In the genomic region with DNA sequence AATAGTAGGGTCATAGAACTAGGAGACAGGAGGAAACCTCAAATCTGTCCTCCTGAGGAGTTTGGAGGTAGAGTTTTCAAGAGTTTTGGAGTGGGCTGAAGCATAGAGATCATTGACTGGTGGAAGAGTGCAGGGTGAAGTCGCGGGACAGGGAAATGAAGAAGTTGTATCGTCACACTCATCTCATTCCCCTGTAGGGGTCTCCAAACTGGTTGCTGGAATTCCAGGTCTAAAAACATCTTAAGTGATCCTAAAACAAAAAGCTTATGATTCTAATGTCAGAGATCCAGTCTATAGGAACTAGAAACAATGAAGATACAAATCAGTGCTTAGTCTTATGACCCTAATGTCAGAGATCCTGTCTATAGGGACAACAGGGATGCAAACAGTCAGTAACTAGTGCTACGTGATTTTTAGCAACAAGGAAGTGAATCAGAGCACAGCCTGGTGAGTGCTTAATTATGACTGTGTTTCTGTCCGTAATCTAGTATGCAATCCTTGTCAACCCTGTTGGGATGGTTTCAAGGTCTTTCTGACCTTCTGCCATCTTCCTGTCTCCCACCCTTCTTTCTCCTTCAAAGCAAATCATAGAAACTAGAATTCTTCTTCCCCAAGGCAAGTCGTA, we compare ENCODE assay signal across 1 cellular context.
TF ChIP-seq lines count a peak whose summit lies in the region.

No MANE protein-coding gene starts in this region.

TF ChIP-seq in HCT116, 20 proteins besides CTCF, POLR2A, EP300 and RAD21:
- TF ChIP-seq EZH2 (IDR thresholded peaks at IDR 0.05) (no peak), SIN3A (IDR thresholded peaks at IDR 0.05; ENCODE audit: low read depth) (no peak), SRF (IDR thresholded peaks at IDR 0.05; ENCODE audit: low read depth) (no peak), ZFX (IDR thresholded peaks at IDR 0.05) (no peak), CBX3 (IDR thresholded peaks at IDR 0.05; ENCODE audit: low read depth) (no peak), EZH2phosphoT487 (IDR thresholded peaks at IDR 0.05; ENCODE audit: borderline replicate concordance) (no peak), SP1 (IDR thresholded peaks at IDR 0.05; ENCODE audit: low read depth) (no peak), YY1 (IDR thresholded peaks at IDR 0.05; ENCODE audit: extremely low read depth, insufficient replicate concordance, low read depth, low read length) (no peak), JUND (IDR thresholded peaks at IDR 0.05) (no peak), ZNF274 (IDR thresholded peaks at IDR 0.05; ENCODE audit: low read depth, low read length) (no peak), POLR2AphosphoS5 (IDR thresholded peaks at IDR 0.05; ENCODE audit: low read depth, low read length) (no peak), TCF7L2 (IDR thresholded peaks at IDR 0.05; ENCODE audit: borderline replicate concordance, extremely low read depth, insufficient read depth, insufficient read length) (no peak), CEBPB (IDR thresholded peaks at IDR 0.05; ENCODE audit: low read depth) (no peak), ELF1 (IDR thresholded peaks at IDR 0.05; ENCODE audit: borderline replicate concordance, low read depth) (no peak), EGR1 (IDR thresholded peaks at IDR 0.05; ENCODE audit: low read depth) (no peak)
- TF ChIP-seq, protein P1, sequence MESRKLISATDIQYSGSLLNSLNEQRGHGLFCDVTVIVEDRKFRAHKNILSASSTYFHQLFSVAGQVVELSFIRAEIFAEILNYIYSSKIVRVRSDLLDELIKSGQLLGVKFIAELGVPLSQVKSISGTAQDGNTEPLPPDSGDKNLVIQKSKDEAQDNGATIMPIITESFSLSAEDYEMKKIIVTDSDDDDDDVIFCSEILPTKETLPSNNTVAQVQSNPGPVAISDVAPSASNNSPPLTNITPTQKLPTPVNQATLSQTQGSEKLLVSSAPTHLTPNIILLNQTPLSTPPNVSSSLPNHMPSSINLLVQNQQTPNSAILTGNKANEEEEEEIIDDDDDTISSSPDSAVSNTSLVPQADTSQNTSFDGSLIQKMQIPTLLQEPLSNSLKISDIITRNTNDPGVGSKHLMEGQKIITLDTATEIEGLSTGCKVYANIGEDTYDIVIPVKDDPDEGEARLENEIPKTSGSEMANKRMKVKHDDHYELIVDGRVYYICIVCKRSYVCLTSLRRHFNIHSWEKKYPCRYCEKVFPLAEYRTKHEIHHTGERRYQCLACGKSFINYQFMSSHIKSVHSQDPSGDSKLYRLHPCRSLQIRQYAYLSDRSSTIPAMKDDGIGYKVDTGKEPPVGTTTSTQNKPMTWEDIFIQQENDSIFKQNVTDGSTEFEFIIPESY (IDR thresholded peaks at IDR 0.05; ENCODE audit: extremely low read depth, insufficient replicate concordance, low read length) = no peak
- TF ChIP-seq, protein P2, sequence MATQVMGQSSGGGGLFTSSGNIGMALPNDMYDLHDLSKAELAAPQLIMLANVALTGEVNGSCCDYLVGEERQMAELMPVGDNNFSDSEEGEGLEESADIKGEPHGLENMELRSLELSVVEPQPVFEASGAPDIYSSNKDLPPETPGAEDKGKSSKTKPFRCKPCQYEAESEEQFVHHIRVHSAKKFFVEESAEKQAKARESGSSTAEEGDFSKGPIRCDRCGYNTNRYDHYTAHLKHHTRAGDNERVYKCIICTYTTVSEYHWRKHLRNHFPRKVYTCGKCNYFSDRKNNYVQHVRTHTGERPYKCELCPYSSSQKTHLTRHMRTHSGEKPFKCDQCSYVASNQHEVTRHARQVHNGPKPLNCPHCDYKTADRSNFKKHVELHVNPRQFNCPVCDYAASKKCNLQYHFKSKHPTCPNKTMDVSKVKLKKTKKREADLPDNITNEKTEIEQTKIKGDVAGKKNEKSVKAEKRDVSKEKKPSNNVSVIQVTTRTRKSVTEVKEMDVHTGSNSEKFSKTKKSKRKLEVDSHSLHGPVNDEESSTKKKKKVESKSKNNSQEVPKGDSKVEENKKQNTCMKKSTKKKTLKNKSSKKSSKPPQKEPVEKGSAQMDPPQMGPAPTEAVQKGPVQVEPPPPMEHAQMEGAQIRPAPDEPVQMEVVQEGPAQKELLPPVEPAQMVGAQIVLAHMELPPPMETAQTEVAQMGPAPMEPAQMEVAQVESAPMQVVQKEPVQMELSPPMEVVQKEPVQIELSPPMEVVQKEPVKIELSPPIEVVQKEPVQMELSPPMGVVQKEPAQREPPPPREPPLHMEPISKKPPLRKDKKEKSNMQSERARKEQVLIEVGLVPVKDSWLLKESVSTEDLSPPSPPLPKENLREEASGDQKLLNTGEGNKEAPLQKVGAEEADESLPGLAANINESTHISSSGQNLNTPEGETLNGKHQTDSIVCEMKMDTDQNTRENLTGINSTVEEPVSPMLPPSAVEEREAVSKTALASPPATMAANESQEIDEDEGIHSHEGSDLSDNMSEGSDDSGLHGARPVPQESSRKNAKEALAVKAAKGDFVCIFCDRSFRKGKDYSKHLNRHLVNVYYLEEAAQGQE (IDR thresholded peaks at IDR 0.05; ENCODE audit: low read depth) = no peak
- TF ChIP-seq, protein P3, sequence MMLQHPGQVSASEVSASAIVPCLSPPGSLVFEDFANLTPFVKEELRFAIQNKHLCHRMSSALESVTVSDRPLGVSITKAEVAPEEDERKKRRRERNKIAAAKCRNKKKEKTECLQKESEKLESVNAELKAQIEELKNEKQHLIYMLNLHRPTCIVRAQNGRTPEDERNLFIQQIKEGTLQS (IDR thresholded peaks at IDR 0.05) = no peak
- TF ChIP-seq, protein P4, sequence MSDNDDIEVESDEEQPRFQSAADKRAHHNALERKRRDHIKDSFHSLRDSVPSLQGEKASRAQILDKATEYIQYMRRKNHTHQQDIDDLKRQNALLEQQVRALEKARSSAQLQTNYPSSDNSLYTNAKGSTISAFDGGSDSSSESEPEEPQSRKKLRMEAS (IDR thresholded peaks at IDR 0.05) = no peak
TF ChIP-seq in HCT116: peak in this region for 0.
